9 cellular contexts compared by ENCODE assay signal in the genomic region with DNA sequence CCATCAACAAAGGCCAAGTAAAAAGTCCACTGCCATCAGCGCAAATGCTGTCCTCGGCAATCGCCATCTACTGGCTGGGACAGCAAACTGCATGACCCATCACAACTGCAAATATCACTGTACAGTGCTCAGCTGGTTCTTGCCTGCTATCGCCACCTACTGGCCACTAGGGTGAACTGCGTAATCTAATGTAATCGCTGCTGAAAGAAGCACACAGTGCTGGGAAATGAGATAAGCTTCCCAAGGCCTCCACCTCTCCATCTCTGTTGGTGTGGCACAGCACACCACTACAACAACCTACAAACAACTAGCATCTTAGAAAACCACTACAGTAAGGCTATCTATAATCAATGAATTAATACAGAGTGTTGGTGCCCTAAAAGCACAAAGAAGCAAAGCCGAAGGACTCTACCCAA.
A peak's percentile ranks its signal among the peaks of the same experiment; 100 is the strongest.
DNase-seq lines count a peak whose midpoint lies in the region; ATAC-seq, FAIRE-seq and TF ChIP-seq lines count a peak whose summit lies in the region.
"Had no signal": no experiment of that assay in that cellular context is flagged by ENCODE, and none has a peak within 500 bp of the region (broad histone marks: within the 10 kb centered on the region; RNA-seq: fewer than 3 reads in every experiment).

No MANE protein-coding gene starts in this region.

- H3K14ac ChIP-seq in H1 (ENCODE audit: insufficient read length), result no peak overlapping the region

- no peak overlapping the region for H2BK15ac ChIP-seq in H1 (ENCODE audit: low read length)

- H3K18ac ChIP-seq in H1 (ENCODE audit: extremely low read depth, low read length), result no peak overlapping the region

- H3K27me3 ChIP-seq in H1 (replicated peaks in 1 of 4; ENCODE audit: control insufficient read depth in 3 of 4, extremely low read depth in 1 of 4, insufficient read depth in 3 of 4, low read length in 3 of 4), result no peaks in the 10 kb centered on the region

- H3K79me1 ChIP-seq in H1 (ENCODE audit: low read depth, low read length), result no peaks in the 10 kb centered on the region

- H3K9me3 Mint-ChIP-seq in activated CD4-positive, alpha-beta T cell treated with anti-CD3 and anti-CD28 coated beads, Interleukin-2, amount 10 ng/mL, durations not matched to agents 7 days and 5 days, result no peaks in the 10 kb centered on the region
- no peaks in the 10 kb centered on the region for H3K9me3 Mint-ChIP-seq in stimulated activated naive B cell treated with anti-CD40 and anti-IgM and Interleukin-4, amounts not matched to agents 10 μg/mL and 1 μg/mL and 100 μg/mL, for 72 hours

- no peaks in the 10 kb centered on the region for H3K23me2 ChIP-seq in H1 (ENCODE audit: low read depth, low read length)

- 0 out of 2 replicates have a peak overlapping the region, but pooled peaks have one; percentile 81 for H2AFZ ChIP-seq in H1 (ENCODE audit: low read length)

- H4K91ac ChIP-seq in H1 (replicated peaks; ENCODE audit: insufficient read length, low read length), result no peak overlapping the region

- no peak overlapping the region for H3K4ac ChIP-seq in H1 (replicated peaks; ENCODE audit: insufficient read length, low read depth, low read length)

- H4K8ac ChIP-seq in H1 (ENCODE audit: extremely low read depth, insufficient read depth, low read length), result no peak overlapping the region

- no peak overlapping the region for H2BK120ac ChIP-seq in H1 (replicated peaks; ENCODE audit: low read depth, low read length)

- no peak overlapping the region for H2BK12ac ChIP-seq in H1 (ENCODE audit: low read depth, low read length)

- no peak overlapping the region for H3K27ac Mint-ChIP-seq in activated CD4-positive, alpha-beta T cell treated with anti-CD3 and anti-CD28 coated beads, Interleukin-2, amount 10 ng/mL, durations not matched to agents 7 days and 5 days
- H3K27ac Mint-ChIP-seq in stimulated activated naive B cell treated with anti-CD40 and anti-IgM and Interleukin-4, amounts not matched to agents 10 μg/mL and 1 μg/mL and 100 μg/mL, for 72 hours, result no peak overlapping the region
- H3K27ac Mint-ChIP-seq: activated naive CD8-positive, alpha-beta T cell had no signal

- no peaks in the 10 kb centered on the region for H3K4me1 ChIP-seq in H1 (replicated peaks in 1 of 4; ENCODE audit: control insufficient read depth in 3 of 4, insufficient read depth in 4 of 4, low read length in 3 of 4)

- no peak overlapping the region for H3K4me3 ChIP-seq in H1 (ENCODE audit: extremely low read depth in 1 of 4, insufficient read depth in 2 of 4, low read depth in 3 of 4, low read length in 4 of 4)

- no peaks in the 10 kb centered on the region for H3K9me3 ChIP-seq in H1 (ENCODE audit: insufficient read depth in 2 of 2, low read depth in 1 of 2, low read length in 1 of 2)

- no peak overlapping the region for H3K4me2 ChIP-seq in H1 (ENCODE audit: insufficient read depth in 1 of 2, low read depth in 2 of 2, low read length in 2 of 2)

- no peak overlapping the region for H2BK20ac ChIP-seq in H1 (ENCODE audit: low read length)

- no peaks in the 10 kb centered on the region for H3K36me3 ChIP-seq in H1 (ENCODE audit: control insufficient read depth in 2 of 4, insufficient read depth in 4 of 4, low read length in 3 of 4)

- DNase-seq in COR-L47 (lab: John Stamatoyannopoulos, UW) (peak; percentile 24), NCI-H510A treated with DMSO at 0.1 percent for 48 hours (lab: John Stamatoyannopoulos, UW) (peak; percentile 65), H1 (ENCODE audit: low read depth in 1 of 2, low spot score in 2 of 2) (peak; percentile 27 to 72), myocyte (ENCODE audit: low read depth) (peak; percentile 71)
- peak; percentile 74 for DNase-seq in activated CD4-positive, alpha-beta T cell treated with anti-CD3 and anti-CD28 coated beads, Interleukin-2, amount 10 ng/mL, durations not matched to agents 7 days and 5 days
- peak; percentile 63 for DNase-seq in stimulated activated naive B cell treated with anti-CD40 and anti-IgM and Interleukin-4, amounts not matched to agents 10 μg/mL and 1 μg/mL and 100 μg/mL, for 72 hours

- H3K27me3 Mint-ChIP-seq in activated CD4-positive, alpha-beta T cell treated with anti-CD3 and anti-CD28 coated beads, Interleukin-2, amount 10 ng/mL, durations not matched to agents 7 days and 5 days, result no peaks in the 10 kb centered on the region
- peaks cover 0 to 17% of the 10 kb centered on the region in 2 donors for H3K27me3 Mint-ChIP-seq in stimulated activated naive B cell treated with anti-CD40 and anti-IgM and Interleukin-4, amounts not matched to agents 10 μg/mL and 1 μg/mL and 100 μg/mL, for 72 hours
- H3K27me3 Mint-ChIP-seq: activated naive CD8-positive, alpha-beta T cell had no signal

- TF ChIP-seq CTCF in H1 (IDR thresholded peaks at IDR 0.05; ENCODE audit: control extremely low read depth in 1 of 3, insufficient read depth in 1 of 3, low read depth in 1 of 3, low read length in 3 of 3), result peak; percentile 87 to 99 (median 98)

- H3K4me1 Mint-ChIP-seq in activated CD4-positive, alpha-beta T cell treated with anti-CD3 and anti-CD28 coated beads, Interleukin-2, amount 10 ng/mL, durations not matched to agents 7 days and 5 days, result no peaks in the 10 kb centered on the region
- peaks cover 0 to 2% of the 10 kb centered on the region in 2 donors for H3K4me1 Mint-ChIP-seq in stimulated activated naive B cell treated with anti-CD40 and anti-IgM and Interleukin-4, amounts not matched to agents 10 μg/mL and 1 μg/mL and 100 μg/mL, for 72 hours

- no peak overlapping the region for H3K23ac ChIP-seq in H1 (ENCODE audit: insufficient read length)

- 16% methylated on average over 7 of the region's 7 CpGs; no CpG with 5 or more reads in 1 of the 2 experiments for WGBS in H1 (ENCODE audit: extremely low coverage in 1 of 2, insufficient coverage in 1 of 2, insufficient read length in 1 of 2, insufficient replicate concordance in 2 of 2, low coverage in 1 of 2, low lambda C conversion rate in 2 of 2, missing lambda C conversion rate in 1 of 2), 2 experiments

- ATAC-seq in GM19452 (IDR thresholded peaks at IDR 0.05; ENCODE audit: unreplicated experiment), result peak; percentile 94
- ATAC-seq in HG03457 (IDR thresholded peaks at IDR 0.05; ENCODE audit: unreplicated experiment), result peak; percentile 97
- peak; percentile 86 to 94 for ATAC-seq in stimulated activated naive B cell treated with anti-CD40 and anti-IgM and Interleukin-4, amounts not matched to agents 10 μg/mL and 1 μg/mL and 100 μg/mL, for 72 hours (replicated peaks)

- TF ChIP-seq EP300 in H1 (IDR thresholded peaks at IDR 0.05; ENCODE audit: borderline replicate concordance in 1 of 2, low read depth in 2 of 2, low read length in 2 of 2), result no peak

- no peak overlapping the region for H2AK5ac ChIP-seq in H1 (ENCODE audit: low read depth, low read length)

- CTCF ChIA-PET in activated CD4-positive, alpha-beta T cell treated with anti-CD3 and anti-CD28 coated beads, Interleukin-2, amount 10 ng/mL, durations not matched to agents 7 days and 5 days (lab: Charles Lee), result no interaction called here
- CTCF ChIA-PET in H1 (lab: Charles Lee; ENCODE audit: partially characterized antibody), result interaction anchor here (0.5 to 2.4 kb wide), 15 partner anchors 9 to 565 kb away, joined by 3 to 16 read pairs (median 4); a partner anchor contains a TSS

- FAIRE-seq in H1 (lab: Jason Lieb, UNC), result peak; percentile 100

- H3K4me3 Mint-ChIP-seq in activated CD4-positive, alpha-beta T cell treated with anti-CD3 and anti-CD28 coated beads, Interleukin-2, amount 10 ng/mL, durations not matched to agents 7 days and 5 days, result no peak overlapping the region
- no peak overlapping the region for H3K4me3 Mint-ChIP-seq in stimulated activated naive B cell treated with anti-CD40 and anti-IgM and Interleukin-4, amounts not matched to agents 10 μg/mL and 1 μg/mL and 100 μg/mL, for 72 hours
- H3K4me3 Mint-ChIP-seq: activated naive CD8-positive, alpha-beta T cell had no signal

- POLR2A ChIA-PET in activated CD4-positive, alpha-beta T cell treated with anti-CD3 and anti-CD28 coated beads, Interleukin-2, amount 10 ng/mL, durations not matched to agents 7 days and 5 days (lab: Charles Lee), result no interaction called here
- POLR2A ChIA-PET in H1 (lab: Charles Lee; ENCODE audit: partially characterized antibody), result no interaction called here

- no peaks in the 10 kb centered on the region for H4K20me1 ChIP-seq in H1 (replicated peaks in 1 of 2; ENCODE audit: control insufficient read depth in 1 of 2, insufficient read depth in 2 of 2, low read length in 2 of 2)

- no peak overlapping the region for H3K56ac ChIP-seq in H1 (replicated peaks; ENCODE audit: insufficient read length, low read depth, low read length)

- no peak for TF ChIP-seq POLR2A in H1 (IDR thresholded peaks at IDR 0.05; ENCODE audit: control extremely low read depth in 1 of 2, low read depth in 2 of 2, low read length in 2 of 2)

- H2BK5ac ChIP-seq in H1 (ENCODE audit: low read depth, low read length), result no peak overlapping the region

- no peak overlapping the region for H3K9ac ChIP-seq in H1 (replicated peaks in 1 of 4; ENCODE audit: extremely low read depth in 1 of 4, low read depth in 3 of 4, low read length in 3 of 4)

- no peaks in the 10 kb centered on the region for H3K79me2 ChIP-seq in H1 (ENCODE audit: control insufficient read depth in 1 of 2, insufficient read depth in 2 of 2, low read length in 2 of 2)

- no peak overlapping the region for H4K5ac ChIP-seq in H1 (ENCODE audit: insufficient read length, low read depth, low read length)

- TF ChIP-seq RAD21 in H1 (IDR thresholded peaks at IDR 0.05 in 1 of 2, conservative IDR thresholded peaks at IDR 0.05 in 1 of 2; ENCODE audit: low read depth in 2 of 2, low read length in 2 of 2), result peak; percentile 82 to 89

- H3K36me3 Mint-ChIP-seq in activated CD4-positive, alpha-beta T cell treated with anti-CD3 and anti-CD28 coated beads, Interleukin-2, amount 10 ng/mL, durations not matched to agents 7 days and 5 days (ENCODE audit: low read depth), result no peaks in the 10 kb centered on the region
- H3K36me3 Mint-ChIP-seq in stimulated activated naive B cell treated with anti-CD40 and anti-IgM and Interleukin-4, amounts not matched to agents 10 μg/mL and 1 μg/mL and 100 μg/mL, for 72 hours, result no peaks in the 10 kb centered on the region
- H3K36me3 Mint-ChIP-seq: activated naive CD8-positive, alpha-beta T cell had no signal

- no peak overlapping the region for H3K27ac ChIP-seq in H1 (ENCODE audit: low read depth, low read length)

TF ChIP-seq in H1, 55 proteins besides CTCF, POLR2A, EP300 and RAD21:
- TF ChIP-seq CREB1 (IDR thresholded peaks at IDR 0.05) (0 out of 2 replicates have a peak, but pooled peaks have one; percentile 24), KDM4A (IDR thresholded peaks at IDR 0.05; ENCODE audit: low read depth, low read length, severe bottlenecking) (no peak), NANOG (IDR thresholded peaks at IDR 0.05; ENCODE audit: insufficient read depth, low read depth, low read length, poor library complexity, severe bottlenecking) (peak; percentile 22)

Comparison
In these comparisons a context has a peak if more than half of its experiments do, and no peak if none do; other contexts are left out.
1. DNase-seq: peak in every context shown above with its lines; median percentile 74 in activated CD4-positive, alpha-beta T cell treated with anti-CD3 and anti-CD28 coated beads, Interleukin-2, amount 10 ng/mL, durations not matched to agents 7 days and 5 days; 71 in myocyte; 65 in NCI-H510A treated with DMSO at 0.1 percent for 48 hours; 63 in stimulated activated naive B cell treated with anti-CD40 and anti-IgM and Interleukin-4, amounts not matched to agents 10 μg/mL and 1 μg/mL and 100 μg/mL, for 72 hours; 50 in H1; 24 in COR-L47.